8 cellular contexts compared by ENCODE assay signal in the genomic region with DNA sequence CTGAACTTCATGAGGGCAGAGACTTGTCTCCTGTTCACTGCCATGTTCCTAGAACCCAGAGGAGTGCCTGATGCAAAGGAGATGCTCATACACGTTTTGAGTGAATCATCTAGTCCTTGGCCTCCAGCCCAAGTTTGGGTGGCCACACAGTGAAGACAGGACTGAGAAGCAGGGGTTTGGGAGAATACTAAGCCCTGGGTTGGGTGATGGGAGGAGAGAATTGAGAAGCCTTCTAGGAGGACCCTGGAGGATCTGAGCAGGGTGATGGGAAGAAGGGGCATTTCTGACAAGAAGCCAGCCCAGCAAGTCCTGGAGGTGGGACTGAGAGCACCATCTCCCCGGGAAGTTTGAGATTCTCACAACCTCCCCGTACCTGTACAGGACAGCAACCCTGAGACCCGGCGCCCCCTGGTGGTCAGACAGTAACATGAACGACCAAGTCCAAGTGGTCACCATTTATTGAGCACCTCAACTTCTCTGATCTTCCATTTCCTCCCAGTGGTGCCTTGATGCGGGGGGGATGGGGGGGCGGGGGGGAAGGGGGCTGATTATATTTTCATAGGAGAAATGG. TPM values are rescaled to one million over a fixed set of nuclear protein-coding genes. Genes with fewer than 3 reads are reported as not detected.
DNase-seq lines count a peak whose midpoint lies in the region; ATAC-seq and TF ChIP-seq lines count a peak whose summit lies in the region.

No MANE protein-coding gene starts in this region.

- no TSS peak for BruUV-seq in OCI-LY7 (replicated peaks; lab: Mats Ljungman, UMichigan)

- H3K27ac ChIP-seq in OCI-LY7 (ENCODE audit: low read depth, low read length, poor library complexity, severe bottlenecking) = no peak overlapping the region
- H3K27ac ChIP-seq in neutrophil = peak overlapping the region; percentile 61
- H3K27ac ChIP-seq in thoracic aorta = no peak overlapping the region

- H3K9me2 ChIP-seq in OCI-LY7 (ENCODE audit: insufficient read depth, low read length) = no peaks in the 10 kb centered on the region

- H3K79me2 ChIP-seq in OCI-LY7 (ENCODE audit: insufficient read depth, low read depth, low read length) = no peaks in the 10 kb centered on the region

- no peaks in the 10 kb centered on the region for H3K4me1 ChIP-seq in OCI-LY7 (ENCODE audit: insufficient read depth, low read length, poor library complexity, severe bottlenecking)
- H3K4me1 ChIP-seq in neutrophil (ENCODE audit: control insufficient read depth in 1 of 2, insufficient read depth in 1 of 2, low read depth in 1 of 2, low read length in 1 of 2) = peaks cover 10 to 18% of the 10 kb centered on the region in 2 experiments
- H3K4me1 ChIP-seq in thoracic aorta (ENCODE audit: control insufficient read depth in 1 of 2, low read depth in 2 of 2) = no peaks in the 10 kb centered on the region

- H4K20me1 ChIP-seq in OCI-LY7 (ENCODE audit: insufficient read depth, low read length) = no peaks in the 10 kb centered on the region

- peaks cover 20% of the 10 kb centered on the region for H3K36me3 ChIP-seq in OCI-LY7 (ENCODE audit: insufficient read depth, low read length)
- no peaks in the 10 kb centered on the region for H3K36me3 ChIP-seq in neutrophil
- no peaks in the 10 kb centered on the region for H3K36me3 ChIP-seq in thoracic aorta

- H3K4me2 ChIP-seq in OCI-LY7 (ENCODE audit: low read length) = no peak overlapping the region

- H3K27me3 ChIP-seq in neutrophil (peaks cover 4% of the 10 kb centered on the region), thoracic aorta (replicated peaks; ENCODE audit: insufficient read depth) (no peaks in the 10 kb centered on the region)

- H3K9me3 ChIP-seq in OCI-LY7 (ENCODE audit: low read length) (no peaks in the 10 kb centered on the region), neutrophil (no peaks in the 10 kb centered on the region), thoracic aorta (no peaks in the 10 kb centered on the region)

- no peak for ATAC-seq in thoracic aorta (ENCODE audit: insufficient number of reproducible peaks, low FRiP score, low read depth)
- ATAC-seq in HG03521 (IDR thresholded peaks at IDR 0.05; ENCODE audit: unreplicated experiment) = no peak

- TF ChIP-seq CTCF in OCI-LY7 (conservative IDR thresholded peaks at IDR 0.05; ENCODE audit: low read length) (peak; percentile 80), fibroblast of mammary gland (conservative IDR thresholded peaks at IDR 0.05; ENCODE audit: control insufficient read depth, insufficient read depth, low read depth, low read length) (peak; percentile 60), neutrophil (IDR thresholded peaks at IDR 0.05) (peak; percentile 70), thoracic aorta (IDR thresholded peaks at IDR 0.05) (peak; percentile 65)

- H3K4me3 ChIP-seq in OCI-LY7 (ENCODE audit: low read depth, low read length, poor library complexity, severe bottlenecking) = no peak overlapping the region
- no peak overlapping the region for H3K4me3 ChIP-seq in fibroblast of mammary gland (ENCODE audit: control insufficient read depth, low read depth, low read length)
- no peak overlapping the region for H3K4me3 ChIP-seq in neutrophil (ENCODE audit: low read depth in 1 of 2, low read length in 1 of 2)
- H3K4me3 ChIP-seq in thoracic aorta = no peak overlapping the region

- POLR2A ChIA-PET in OCI-LY7 (lab: Charles Lee) = no interaction called here

- DNase-seq in AG20443 (ENCODE audit: low spot score) (peak; percentile 73), H4 (ENCODE audit: low spot score) (peak; percentile 50), OCI-LY7 (ENCODE audit: low spot score) (peak; percentile 65), fibroblast of mammary gland (ENCODE audit: low read depth) (peak; percentile 77), thoracic aorta (ENCODE audit: low spot score) (no peak)
- peak; percentile 82 for DNase-seq in activated T-cell treated with anti-CD3 and anti-CD28 coated beads, Interleukin-2, amount 50 U/mL, for 48 hours

- no peak overlapping the region for H2AFZ ChIP-seq in OCI-LY7 (ENCODE audit: low read length)

- intact Hi-C loops in OCI-LY7 (cut with micrococcal nuclease; ENCODE audit: unreplicated experiment) = no loop called here

- CTCF ChIA-PET in OCI-LY7 (lab: Charles Lee; ENCODE audit: unreplicated experiment) = interaction anchor here (0.6 kb wide), 1 partner anchor 1330 kb away, joined by 4 read pairs; a partner anchor contains a TSS

RNA-seq across cellular contexts. Expression of a gene that starts 11.0 kb away (rescaled TPM):
- 2.8 and 6.0 TPM in 2 replicates for total RNA-seq in H4 (2014; rRNA removed; shearing (Covaris generic))
- total RNA-seq in OCI-LY7 (2014; rRNA removed; shearing (Covaris generic)) = 9.6 and 13.3 TPM in 2 replicates
- 6.9 and 8.3 TPM in 2 replicates for total RNA-seq in OCI-LY7 (2022)
- total RNA-seq in thoracic aorta = 10 to 100 TPM in 1 of 2 donors, 1 to 10 TPM in 1; 4.9 to 12.5 TPM

RNA-seq across cellular contexts. Expression of a gene that starts 14.6 kb away (rescaled TPM):
- total RNA-seq in H4 (2014; rRNA removed; shearing (Covaris generic)) = not detected in 2 replicates
- not detected in 2 replicates for total RNA-seq in OCI-LY7 (2014; rRNA removed; shearing (Covaris generic))
- total RNA-seq in OCI-LY7 (2022) (0.84 and 0.89 TPM in 2 replicates), thoracic aorta (not detected)

RNA-seq across cellular contexts. Expression of a gene that starts 27.5 kb away (rescaled TPM):
- total RNA-seq in H4 (2014; rRNA removed; shearing (Covaris generic)) = not detected in 2 replicates
- total RNA-seq in OCI-LY7 (2014; rRNA removed; shearing (Covaris generic)) = not detected in 2 replicates
- total RNA-seq in OCI-LY7 (2022) = not detected in 2 replicates
- 10 to 100 TPM; 13.1 to 15.2 TPM for total RNA-seq in thoracic aorta

RNA-seq across cellular contexts. Expression of a gene that starts 32.4 kb away (rescaled TPM):
- not detected in 2 replicates for total RNA-seq in H4 (2014; rRNA removed; shearing (Covaris generic))
- total RNA-seq in OCI-LY7 (2014; rRNA removed; shearing (Covaris generic)) = not detected in 2 replicates
- total RNA-seq in OCI-LY7 (2022) = not detected in 2 replicates
- not detected for total RNA-seq in thoracic aorta

RNA-seq across cellular contexts. Expression of a gene that starts 44.9 kb away (rescaled TPM):
- total RNA-seq in H4 (2014; rRNA removed; shearing (Covaris generic)) = not detected in 2 replicates
- total RNA-seq in OCI-LY7 (2014; rRNA removed; shearing (Covaris generic)) = not detected in 2 replicates
- not detected in 2 replicates for total RNA-seq in OCI-LY7 (2022)
- total RNA-seq in thoracic aorta = 1 to 10 TPM; 2.4 to 5.9 TPM

Comparison
In these comparisons a context has a peak if more than half of its experiments do, and no peak if none do; other contexts are left out.
1. RNA of a gene that starts 27.5 kb away (total RNA-seq): 13.1 to 15.2 TPM in thoracic aorta; not detected in H4 and not detected in OCI-LY7; every median in the first group is over 10 times any median in the second.
2. Peak in every context shown above with its lines, with median percentiles within 50 percentile points of each other: CTCF ChIP-seq.